In the genomic region with DNA sequence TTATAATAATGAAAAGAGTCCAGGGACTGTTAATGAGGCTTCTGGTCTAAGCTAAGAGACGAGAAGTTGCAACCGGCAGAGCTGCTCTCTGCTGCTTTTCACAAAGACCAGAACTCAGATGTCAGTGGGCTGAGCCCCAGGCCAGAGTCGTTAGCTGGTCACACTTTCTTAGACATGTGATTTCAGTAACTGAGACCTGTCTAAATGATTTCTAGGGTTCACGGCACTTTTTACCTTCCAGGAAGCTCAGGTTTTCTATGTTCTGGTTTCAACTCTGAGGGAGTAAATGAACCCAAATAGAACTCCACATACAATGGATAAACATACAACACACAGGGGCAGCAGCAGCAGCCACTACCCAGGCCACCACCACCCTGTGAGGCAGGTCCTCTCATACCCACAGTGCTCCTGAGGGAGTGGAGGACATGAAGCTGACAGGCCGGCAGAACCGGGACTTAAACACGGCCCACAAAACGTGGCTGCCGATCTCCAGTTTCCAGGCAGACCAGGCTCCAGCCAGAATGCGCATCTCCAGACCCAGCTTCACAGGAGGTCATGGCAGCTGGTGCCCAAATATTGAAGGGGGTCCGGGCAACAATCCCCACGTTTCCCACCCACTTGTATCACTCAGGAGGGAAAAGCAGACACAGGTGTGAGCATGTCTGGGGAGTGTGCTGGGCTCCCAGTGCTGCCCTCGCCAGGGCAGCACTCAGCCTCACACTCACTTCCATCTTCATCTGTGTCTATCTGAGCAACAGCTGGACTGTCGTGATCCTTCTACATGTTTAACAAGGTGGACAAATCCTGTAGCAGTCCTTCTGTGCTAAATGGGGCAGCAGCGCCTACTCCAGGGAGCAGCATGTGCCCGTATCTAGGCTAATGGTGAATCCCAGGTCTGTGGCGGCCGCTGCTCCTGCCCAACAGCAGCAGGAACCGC, we compare ENCODE assay signal across 21 cellular contexts.
"Had no signal": no experiment of that assay in that cellular context is flagged by ENCODE, and none has a peak within 500 bp of the region (broad histone marks: within the 10 kb centered on the region; RNA-seq: fewer than 3 reads in every experiment).

No MANE protein-coding gene starts in this region.

- H3K9me3 Mint-ChIP-seq: naive B cell; stimulated activated memory B cell treated with anti-CD40 and anti-IgM and Interleukin-4, amounts not matched to agents 10 μg/mL and 1 μg/mL and 100 μg/mL, for 72 hours; type B pancreatic cell had no signal

- H3K4me3 ChIP-seq: heart left ventricle, suprapubic skin had no signal

- H3K9me3 ChIP-seq: heart left ventricle, suprapubic skin had no signal

- FAIRE-seq: frontal cortex had no signal

- H3K27me3 ChIP-seq: heart left ventricle, suprapubic skin had no signal

- H3K4me1 Mint-ChIP-seq: naive B cell; stimulated activated memory B cell treated with anti-CD40 and anti-IgM and Interleukin-4, amounts not matched to agents 10 μg/mL and 1 μg/mL and 100 μg/mL, for 72 hours had no signal

- H3K9ac ChIP-seq: parathyroid adenoma had no signal

- H3K79me2 ChIP-seq: parathyroid adenoma had no signal

- H3K4me3 Mint-ChIP-seq: stimulated activated memory B cell treated with anti-CD40 and anti-IgM and Interleukin-4, amounts not matched to agents 10 μg/mL and 1 μg/mL and 100 μg/mL, for 72 hours; type B pancreatic cell had no signal

- H3K4me1 ChIP-seq: heart left ventricle, parathyroid adenoma, suprapubic skin had no signal

- H2AFZ ChIP-seq: parathyroid adenoma had no signal

- H3K27me3 Mint-ChIP-seq: naive B cell; stimulated activated memory B cell treated with anti-CD40 and anti-IgM and Interleukin-4, amounts not matched to agents 10 μg/mL and 1 μg/mL and 100 μg/mL, for 72 hours; type B pancreatic cell had no signal

- DNase-seq: activated CD4-positive, alpha-beta T cell treated with anti-CD3 and anti-CD28 coated beads for 1 hour; activated CD4-positive, alpha-beta T cell treated with anti-CD3 and anti-CD28 coated beads, Interleukin-2, amount 50 U/mL, for 4 hours; activated naive CD4-positive, alpha-beta T cell treated with anti-CD3 and anti-CD28 coated beads, Interleukin-2, amount 50 U/mL, for 16 hours; amniotic stem cell; central memory CD4-positive, alpha-beta T cell; cortex of kidney; effector CD8-positive, alpha-beta T cell; heart left ventricle; mammary epithelial cell; naive B cell; stimulated activated CD4-positive, alpha-beta T cell treated with anti-CD3 and anti-CD28 coated beads, Interleukin-12 subunit alpha, Interleukin-12 subunit beta, amount 100 ng/mL, for 4 hours; stimulated activated CD4-positive, alpha-beta T cell treated with anti-CD3 and anti-CD28 coated beads, Interleukin-2, amount 100 ng/mL, for 24 hours; T-helper 1 cell had no signal

- H3K27ac ChIP-seq: heart left ventricle, parathyroid adenoma, suprapubic skin, VCaP had no signal

- ATAC-seq: heart left ventricle; left lobe of liver; SK-N-SH treated with all-trans-retinoic acid at 6 μM for 48 hours; stimulated activated memory B cell treated with anti-CD40 and anti-IgM and Interleukin-4, amounts not matched to agents 10 μg/mL and 1 μg/mL and 100 μg/mL, for 72 hours had no signal

- H3K27ac Mint-ChIP-seq: stimulated activated memory B cell treated with anti-CD40 and anti-IgM and Interleukin-4, amounts not matched to agents 10 μg/mL and 1 μg/mL and 100 μg/mL, for 72 hours; type B pancreatic cell had no signal
